In genomic region chr6:32086661-32087573, GRCh38 we compare ENCODE assay signal across 1 cellular context.
A peak's percentile ranks its signal among the peaks of the same experiment; 100 is the strongest.
TF ChIP-seq lines count a peak whose summit lies in the region.

No MANE protein-coding gene starts in this region.

TF ChIP-seq in H1, 55 proteins besides CTCF, POLR2A, EP300 and RAD21:
- TF ChIP-seq BRCA1 (IDR thresholded peaks at IDR 0.05; ENCODE audit: low read depth, low read length) (no peak), TAF7 (optimal IDR thresholded peaks at IDR 0.05; ENCODE audit: borderline replicate concordance, low read depth, low read length) (no peak), CBX8 (IDR thresholded peaks at IDR 0.05; ENCODE audit: borderline replicate concordance, low read depth, low read length) (no peak), YY1 (IDR thresholded peaks at IDR 0.05; ENCODE audit: low read depth, low read length) (no peak), ASH2L (IDR thresholded peaks at IDR 0.05; ENCODE audit: low read length) (no peak), JUN (IDR thresholded peaks at IDR 0.05; ENCODE audit: low read depth, low read length) (no peak), CHD7 (IDR thresholded peaks at IDR 0.05; ENCODE audit: insufficient replicate concordance, low read length) (no peak), BACH1 (IDR thresholded peaks at IDR 0.05; ENCODE audit: low read length) (no peak), GABPA (IDR thresholded peaks at IDR 0.05; ENCODE audit: borderline replicate concordance, insufficient read depth, low read length) (no peak), ATF2 (IDR thresholded peaks at IDR 0.05; ENCODE audit: low read length) (no peak), SP2 (IDR thresholded peaks at IDR 0.05; ENCODE audit: low read length) (no peak), E2F6 (IDR thresholded peaks at IDR 0.05) (peak; percentile 98), POLR2AphosphoS5 (IDR thresholded peaks at IDR 0.05; ENCODE audit: low read depth, low read length) (no peak), RNF2 (IDR thresholded peaks at IDR 0.05; ENCODE audit: borderline replicate concordance, low read depth, low read length, missing control alignments, poor library complexity, severe bottlenecking) (peak; percentile 38), SAP30 (IDR thresholded peaks at IDR 0.05; ENCODE audit: insufficient read depth, insufficient replicate concordance, low read length) (no peak), CBX5 (IDR thresholded peaks at IDR 0.05; ENCODE audit: low read depth, low read length) (no peak), TAF1 (IDR thresholded peaks at IDR 0.05; ENCODE audit: low read depth, low read length) (no peak), CHD2 (IDR thresholded peaks at IDR 0.05; ENCODE audit: low read length) (no peak), MAFK (IDR thresholded peaks at IDR 0.05; ENCODE audit: low read depth, low read length) (no peak), NRF1 (IDR thresholded peaks at IDR 0.05; ENCODE audit: low read depth, low read length) (no peak), SP1 (IDR thresholded peaks at IDR 0.05; ENCODE audit: low read depth, low read length) (no peak), SIN3A (conservative IDR thresholded peaks at IDR 0.05 in 1 of 2, IDR thresholded peaks at IDR 0.05 in 1 of 2; ENCODE audit: low read depth in 1 of 2, low read length in 2 of 2) (0 out of 4 replicates have a peak, but pooled peaks of 1 of the 2 experiments have one; percentile 27), KDM4A (IDR thresholded peaks at IDR 0.05; ENCODE audit: low read depth, low read length, severe bottlenecking) (peak; percentile 47), POU5F1 (IDR thresholded peaks at IDR 0.05; ENCODE audit: low read depth, low read length) (no peak), TBP (IDR thresholded peaks at IDR 0.05; ENCODE audit: low read depth, low read length) (no peak), FOSL1 (IDR thresholded peaks at IDR 0.05; ENCODE audit: insufficient read depth, low read depth, low read length) (no peak), CREB1 (IDR thresholded peaks at IDR 0.05) (no peak), RXRA (IDR thresholded peaks at IDR 0.05; ENCODE audit: insufficient read depth, low read depth, low read length) (no peak), SRF (IDR thresholded peaks at IDR 0.05; ENCODE audit: low read depth, low read length) (no peak), TCF12 (IDR thresholded peaks at IDR 0.05; ENCODE audit: low read depth, low read length) (no peak), BCL11A (IDR thresholded peaks at IDR 0.05; ENCODE audit: low read depth in 2 of 2, low read length in 2 of 2) (no peak), MAX (IDR thresholded peaks at IDR 0.05) (peak; percentile 95), RBBP5 (IDR thresholded peaks at IDR 0.05; ENCODE audit: borderline replicate concordance, low read depth, low read length) (no peak), ATF3 (IDR thresholded peaks at IDR 0.05; ENCODE audit: insufficient read depth, low read depth, low read length) (no peak)
TF ChIP-seq in H1: peak in this region for 5.
